ENCODE assay signal across 8 cellular contexts in the genomic region with DNA sequence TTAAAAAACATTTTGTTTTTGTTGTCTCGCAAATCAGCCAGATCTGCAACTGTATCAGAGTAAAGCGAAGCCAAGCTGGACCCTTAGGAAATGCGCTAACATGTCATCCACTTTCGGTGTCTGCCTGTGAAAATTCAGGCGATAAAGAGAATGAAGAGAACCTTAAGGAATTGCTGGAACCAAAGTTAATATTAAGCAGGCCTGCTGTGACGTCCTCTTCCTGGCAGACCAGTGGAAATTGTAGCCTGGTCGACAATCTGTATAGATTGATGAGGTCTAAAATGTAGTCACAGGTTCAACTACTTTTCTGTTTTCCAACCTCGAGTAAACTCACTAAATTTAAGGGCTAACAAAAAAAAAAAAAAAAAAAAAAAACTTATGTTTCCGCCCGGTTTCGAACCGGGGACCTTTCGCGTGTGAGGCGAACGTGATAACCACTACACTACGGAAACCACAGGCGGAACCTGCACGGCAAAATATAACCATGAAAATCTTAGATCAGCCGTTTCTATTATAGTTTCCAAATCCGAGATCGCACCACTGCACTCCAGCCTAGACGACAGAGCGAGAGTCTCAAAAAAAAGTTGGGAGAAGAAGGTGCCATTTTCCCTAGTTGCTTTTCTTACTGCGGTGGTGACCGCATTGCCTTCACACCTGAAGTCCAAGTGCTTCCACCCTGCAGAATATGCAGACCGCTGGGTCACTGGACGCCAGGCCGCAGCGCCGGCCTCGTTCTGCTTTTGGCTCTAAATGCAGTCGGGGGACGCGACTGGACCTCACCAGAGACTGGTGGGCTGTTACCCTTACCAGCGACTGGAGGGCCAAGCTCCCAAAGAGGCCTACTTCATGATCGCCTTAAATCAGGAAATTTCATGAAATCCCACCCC.
DNase-seq lines count a peak whose midpoint lies in the region; ATAC-seq and TF ChIP-seq lines count a peak whose summit lies in the region.
"Not testable (repeated sequence)": the region's sequence is repeated elsewhere in the genome, so short reads cannot be mapped to it uniquely, and the experiment has no call there.

No MANE protein-coding gene starts in this region.

- not testable (repeated sequence) for H3K36me3 Mint-ChIP-seq in activated CD8-positive, alpha-beta T cell treated with anti-CD3 and anti-CD28 coated beads, Interleukin-2, amount 10 ng/mL, durations not matched to agents 7 days and 5 days (ENCODE audit: low read depth); neural crest cell (ENCODE audit: low read depth); stimulated activated naive CD8-positive, alpha-beta T cell treated with anti-CD3 and anti-CD28 coated beads, Interleukin-15, Interleukin-2, amounts not matched to agents 100 ng/mL and 50 ng/mL, for 24 hours (ENCODE audit: low read depth)

- not testable (repeated sequence) for H3K4me1 ChIP-seq in right atrium auricular region

- H3K9me3 ChIP-seq in right atrium auricular region: not testable (repeated sequence)

- H3K4me3 ChIP-seq in coronary artery (peak overlapping the region; percentile 36), right atrium auricular region (peak overlapping the region; percentile 11 to 34)

- not testable (repeated sequence) for H3K36me3 ChIP-seq in right atrium auricular region

- not testable (repeated sequence) for H3K4me3 Mint-ChIP-seq in activated CD8-positive, alpha-beta T cell treated with anti-CD3 and anti-CD28 coated beads, Interleukin-2, amount 10 ng/mL, durations not matched to agents 7 days and 5 days
- peak overlapping the region; percentile 84 for H3K4me3 Mint-ChIP-seq in neural crest cell
- peak overlapping the region; percentile 41 for H3K4me3 Mint-ChIP-seq in stimulated activated naive CD8-positive, alpha-beta T cell treated with anti-CD3 and anti-CD28 coated beads, Interleukin-15, Interleukin-2, amounts not matched to agents 100 ng/mL and 50 ng/mL, for 24 hours

- H3K4me1 Mint-ChIP-seq in activated CD8-positive, alpha-beta T cell treated with anti-CD3 and anti-CD28 coated beads, Interleukin-2, amount 10 ng/mL, durations not matched to agents 7 days and 5 days (ENCODE audit: low read depth); neural crest cell; stimulated activated naive CD8-positive, alpha-beta T cell treated with anti-CD3 and anti-CD28 coated beads, Interleukin-15, Interleukin-2, amounts not matched to agents 100 ng/mL and 50 ng/mL, for 24 hours (ENCODE audit: low read depth): not testable (repeated sequence)

- H3K27me3 ChIP-seq in right atrium auricular region: not testable (repeated sequence)

- not testable (repeated sequence) for H3K27ac ChIP-seq in coronary artery, right atrium auricular region

- CTCF ChIA-PET in activated CD8-positive, alpha-beta T cell treated with anti-CD3 and anti-CD28 coated beads, Interleukin-2, amount 10 ng/mL, durations not matched to agents 7 days and 5 days (lab: Charles Lee): not testable (repeated sequence)

- not testable (repeated sequence) for H3K9me3 Mint-ChIP-seq in activated CD8-positive, alpha-beta T cell treated with anti-CD3 and anti-CD28 coated beads, Interleukin-2, amount 10 ng/mL, durations not matched to agents 7 days and 5 days (ENCODE audit: insufficient read depth); neural crest cell; stimulated activated naive CD8-positive, alpha-beta T cell treated with anti-CD3 and anti-CD28 coated beads, Interleukin-15, Interleukin-2, amounts not matched to agents 100 ng/mL and 50 ng/mL, for 24 hours

- TF ChIP-seq CTCF in coronary artery (IDR thresholded peaks at IDR 0.05); right atrium auricular region (IDR thresholded peaks at IDR 0.05); neural crest cell (conservative IDR thresholded peaks at IDR 0.05): not testable (repeated sequence)

- not testable (repeated sequence) for H3K27ac Mint-ChIP-seq in activated CD8-positive, alpha-beta T cell treated with anti-CD3 and anti-CD28 coated beads, Interleukin-2, amount 10 ng/mL, durations not matched to agents 7 days and 5 days; stimulated activated naive CD8-positive, alpha-beta T cell treated with anti-CD3 and anti-CD28 coated beads, Interleukin-15, Interleukin-2, amounts not matched to agents 100 ng/mL and 50 ng/mL, for 24 hours
- peak overlapping the region; percentile 67 for H3K27ac Mint-ChIP-seq in neural crest cell (ENCODE audit: unreplicated experiment)

- POLR2A ChIA-PET in activated CD8-positive, alpha-beta T cell treated with anti-CD3 and anti-CD28 coated beads, Interleukin-2, amount 10 ng/mL, durations not matched to agents 7 days and 5 days (lab: Charles Lee): not testable (repeated sequence)

- not testable (repeated sequence) for ATAC-seq in activated CD8-positive, alpha-beta T cell treated with anti-CD3 and anti-CD28 coated beads, Interleukin-2, amount 10 ng/mL, durations not matched to agents 7 days and 5 days

- peak; percentile 65 for DNase-seq in COLO668 (lab: John Stamatoyannopoulos, UW; ENCODE audit: unreplicated experiment)
- DNase-seq in LHCN-M2 (ENCODE audit: low read depth): peak; percentile 32
- peak; percentile 53 for DNase-seq in RPMI7951 (ENCODE audit: low read depth)
- DNase-seq in activated CD8-positive, alpha-beta T cell treated with anti-CD3 and anti-CD28 coated beads, Interleukin-2, amount 10 ng/mL, durations not matched to agents 7 days and 5 days: peak; percentile 35
- DNase-seq in coronary artery (ENCODE audit: low spot score): not testable (repeated sequence)
- DNase-seq in right atrium auricular region (ENCODE audit: low spot score): peak; percentile 70
- DNase-seq in neural crest cell (ENCODE audit: low read depth, low spot score): peak; percentile 70

- not testable (repeated sequence) for H3K27me3 Mint-ChIP-seq in activated CD8-positive, alpha-beta T cell treated with anti-CD3 and anti-CD28 coated beads, Interleukin-2, amount 10 ng/mL, durations not matched to agents 7 days and 5 days (ENCODE audit: low read depth); neural crest cell (ENCODE audit: low read depth); stimulated activated naive CD8-positive, alpha-beta T cell treated with anti-CD3 and anti-CD28 coated beads, Interleukin-15, Interleukin-2, amounts not matched to agents 100 ng/mL and 50 ng/mL, for 24 hours
